Comparison of ENCODE assay signal across 9 cellular contexts in genomic region chr16:28211758-28212531, GRCh38.
DNase-seq lines count a peak whose midpoint lies in the region; ATAC-seq, FAIRE-seq and TF ChIP-seq lines count a peak whose summit lies in the region.
"Had no signal": no experiment of that assay in that cellular context is flagged by ENCODE, and none has a peak within 500 bp of the region (broad histone marks: within the 10 kb centered on the region; RNA-seq: fewer than 3 reads in every experiment).

A gene with protein sequence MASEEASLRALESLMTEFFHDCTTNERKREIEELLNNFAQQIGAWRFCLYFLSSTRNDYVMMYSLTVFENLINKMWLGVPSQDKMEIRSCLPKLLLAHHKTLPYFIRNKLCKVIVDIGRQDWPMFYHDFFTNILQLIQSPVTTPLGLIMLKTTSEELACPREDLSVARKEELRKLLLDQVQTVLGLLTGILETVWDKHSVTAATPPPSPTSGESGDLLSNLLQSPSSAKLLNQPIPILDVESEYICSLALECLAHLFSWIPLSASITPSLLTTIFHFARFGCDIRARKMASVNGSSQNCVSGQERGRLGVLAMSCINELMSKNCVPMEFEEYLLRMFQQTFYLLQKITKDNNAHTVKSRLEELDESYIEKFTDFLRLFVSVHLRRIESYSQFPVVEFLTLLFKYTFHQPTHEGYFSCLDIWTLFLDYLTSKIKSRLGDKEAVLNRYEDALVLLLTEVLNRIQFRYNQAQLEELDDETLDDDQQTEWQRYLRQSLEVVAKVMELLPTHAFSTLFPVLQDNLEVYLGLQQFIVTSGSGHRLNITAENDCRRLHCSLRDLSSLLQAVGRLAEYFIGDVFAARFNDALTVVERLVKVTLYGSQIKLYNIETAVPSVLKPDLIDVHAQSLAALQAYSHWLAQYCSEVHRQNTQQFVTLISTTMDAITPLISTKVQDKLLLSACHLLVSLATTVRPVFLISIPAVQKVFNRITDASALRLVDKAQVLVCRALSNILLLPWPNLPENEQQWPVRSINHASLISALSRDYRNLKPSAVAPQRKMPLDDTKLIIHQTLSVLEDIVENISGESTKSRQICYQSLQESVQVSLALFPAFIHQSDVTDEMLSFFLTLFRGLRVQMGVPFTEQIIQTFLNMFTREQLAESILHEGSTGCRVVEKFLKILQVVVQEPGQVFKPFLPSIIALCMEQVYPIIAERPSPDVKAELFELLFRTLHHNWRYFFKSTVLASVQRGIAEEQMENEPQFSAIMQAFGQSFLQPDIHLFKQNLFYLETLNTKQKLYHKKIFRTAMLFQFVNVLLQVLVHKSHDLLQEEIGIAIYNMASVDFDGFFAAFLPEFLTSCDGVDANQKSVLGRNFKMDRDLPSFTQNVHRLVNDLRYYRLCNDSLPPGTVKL (minus strand): TSS chr16:28211965. CDS start chr16:28211368, 597 bp downstream.

- peak; percentile 83 for ATAC-seq in HG03442 (IDR thresholded peaks at IDR 0.05; ENCODE audit: unreplicated experiment)

- FAIRE-seq in GM19239 (lab: Jason Lieb, UNC) = peak; percentile 70
- FAIRE-seq: colon had no signal

- peak within 1 kb of the TSS; percentile 83 for H3K4me3 ChIP-seq in choroid plexus epithelial cell (ENCODE audit: low read depth, low read length)

- TF ChIP-seq CTCF in choroid plexus epithelial cell (conservative IDR thresholded peaks at IDR 0.05; ENCODE audit: low read depth, low read length) = no peak

- DNase-seq in Ammon's horn (ENCODE audit: low spot score) (peak; percentile 97), GM19239 (ENCODE audit: insufficient read length, low spot score) (peak; percentile 89), NCI-H524 treated with DMSO at 0.1 percent for 48 hours (lab: John Stamatoyannopoulos, UW) (peak; percentile 74), choroid plexus epithelial cell (ENCODE audit: low read depth) (peak; percentile 96), kidney tubule cell (ENCODE audit: low spot score) (peak; percentile 95)
- peak; percentile 99 for DNase-seq in activated CD4-positive, alpha-beta T cell treated with anti-CD3 and anti-CD28 coated beads for 4 hours
- peak; percentile 98 to 100 for DNase-seq in stimulated activated CD4-positive, alpha-beta T cell treated with anti-CD3 and anti-CD28 coated beads, Interleukin-1b, Interleukin-23, amount 100 ng/mL, for 1 hour (ENCODE audit: low read depth in 2 of 2)

Comparison
In these comparisons a context has a peak if more than half of its experiments do, and no peak if none do; other contexts are left out.
1. Peak in every context shown above with its lines: DNase-seq, ATAC-seq and H3K4me3 ChIP-seq.